In the genomic region with DNA sequence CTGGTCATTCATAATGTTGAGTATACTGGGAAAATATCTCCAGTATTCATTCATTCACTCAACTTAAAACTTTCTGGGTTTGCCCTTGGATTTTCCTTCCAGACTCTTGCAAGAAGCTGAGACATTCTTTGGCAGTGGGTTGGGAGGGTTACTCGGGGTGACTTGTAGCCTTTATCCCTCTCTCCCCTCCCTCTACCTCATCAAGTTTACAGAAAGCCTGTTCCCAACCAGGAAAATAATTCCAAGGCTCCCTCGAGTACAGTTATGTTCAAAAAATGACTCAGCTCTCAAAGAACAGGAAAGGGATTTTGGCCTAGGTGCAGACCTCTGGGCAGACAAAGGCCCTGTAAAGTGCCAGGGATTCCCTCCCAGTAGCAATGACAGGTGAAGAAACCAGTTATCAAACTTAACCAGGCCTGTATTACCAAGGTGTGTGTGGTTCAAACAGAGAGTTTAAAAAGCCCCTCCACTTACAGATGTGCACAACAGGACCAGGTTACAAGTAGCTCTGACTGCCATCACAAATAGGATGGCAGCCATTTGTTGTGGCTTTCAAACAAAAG, we compare ENCODE assay signal across 11 cellular contexts. TPM values are rescaled to one million over a fixed set of nuclear protein-coding genes. Genes with fewer than 3 reads are reported as not detected.
DNase-seq lines count a peak whose midpoint lies in the region; ATAC-seq, FAIRE-seq and TF ChIP-seq lines count a peak whose summit lies in the region.
"Had no signal": no experiment of that assay in that cellular context is flagged by ENCODE, and none has a peak within 500 bp of the region (broad histone marks: within the 10 kb centered on the region; RNA-seq: fewer than 3 reads in every experiment).

No MANE protein-coding gene starts in this region.

- no peak overlapping the region for H3K4me3 Mint-ChIP-seq in Caco-2 (ENCODE audit: unreplicated experiment)

- H3K9me2 ChIP-seq in PC-9 (ENCODE audit: insufficient read depth) = no peaks in the 10 kb centered on the region

- POLR2A ChIA-PET in PC-9 (lab: Charles Lee; ENCODE audit: unreplicated experiment) (no interaction called here), Caco-2 (lab: Charles Lee) (no interaction called here)

- H3K4me2 ChIP-seq in PC-9 = no peak overlapping the region

- peak in 3 of 4 donors; percentile 13 to 38 (median 27) for ATAC-seq in pancreas
- ATAC-seq in GM21576 (IDR thresholded peaks at IDR 0.05; ENCODE audit: unreplicated experiment) = no peak

- BruUV-seq in PC-9 (replicated peaks; lab: Mats Ljungman, UMichigan) = no TSS peak
- no TSS peak for BruUV-seq in Caco-2 (replicated peaks; lab: Mats Ljungman, UMichigan)

- peaks cover 46% of the 10 kb centered on the region for H4K20me1 ChIP-seq in PC-9 (ENCODE audit: insufficient read depth)

- H3K4me1 ChIP-seq in PC-9 (replicated peaks; ENCODE audit: insufficient read depth) (no peaks in the 10 kb centered on the region), pancreas (peaks cover 0 to 9% (median 0%) of the 10 kb centered on the region in 3 donors), Caco-2 (no peaks in the 10 kb centered on the region)

- peak; percentile 16 for DNase-seq in AG08396 (ENCODE audit: low spot score)
- DNase-seq in PC-9 = no peak
- DNase-seq in fibroblast of gingiva (ENCODE audit: low read depth) = peak; percentile 73
- no peak for DNase-seq in pancreas
- DNase-seq in Caco-2 = no peak
- no peak for DNase-seq in epidermal melanocyte (ENCODE audit: insufficient read length, low spot score)
- DNase-seq in GOT3 (lab: John Stamatoyannopoulos, UW) = no peak
- DNase-seq: NCI-H1092 treated with DMSO at 0.1 percent for 48 hours; NK-92 treated with Interleukin-12 subunit alpha and Interleukin-12 subunit beta, amount 100 ng/mL, for 24 hours had no signal

- H3K4me3 ChIP-seq in PC-9 (no peak overlapping the region), pancreas (no peak overlapping the region), Caco-2 (ENCODE audit: low read depth, low read length) (no peak overlapping the region)
- H3K4me3 ChIP-seq: skin epidermis had no signal

- FAIRE-seq in pancreas (lab: Jason Lieb, UNC) = no peak

- H3K4me1 Mint-ChIP-seq in Caco-2 (ENCODE audit: low read depth, unreplicated experiment) = peaks cover 6% of the 10 kb centered on the region

- CTCF ChIA-PET in PC-9 (lab: Charles Lee) (no interaction called here), Caco-2 (lab: Charles Lee) (no interaction called here)

- H3K36me3 Mint-ChIP-seq in Caco-2 (ENCODE audit: insufficient read depth, unreplicated experiment) = peaks cover 58% of the 10 kb centered on the region

- H3K9me3 ChIP-seq in PC-9 (ENCODE audit: insufficient read depth, low read depth) = no peaks in the 10 kb centered on the region; the same call in 1 of the 2 replicates
- no peaks in the 10 kb centered on the region for H3K9me3 ChIP-seq in pancreas
- no peaks in the 10 kb centered on the region for H3K9me3 ChIP-seq in Caco-2

- no peak overlapping the region for H3K27ac Mint-ChIP-seq in Caco-2 (ENCODE audit: unreplicated experiment)

- 0 out of 2 replicates have a peak overlapping the region, but pooled peaks have one; percentile 3 for H3K27ac ChIP-seq in PC-9
- H3K27ac ChIP-seq in pancreas = no peak overlapping the region

- peaks cover 6% of the 10 kb centered on the region for H3K9me3 Mint-ChIP-seq in Caco-2 (ENCODE audit: unreplicated experiment)

- H3F3A ChIP-seq in PC-9 (ENCODE audit: insufficient read depth, low read depth) = peaks cover 59% of the 10 kb centered on the region

- H3K27me3 ChIP-seq in PC-9 (ENCODE audit: insufficient read depth, low read depth) (no peaks in the 10 kb centered on the region), pancreas (no peaks in the 10 kb centered on the region), Caco-2 (replicated peaks; ENCODE audit: control insufficient read depth, insufficient read depth, low read length) (no peaks in the 10 kb centered on the region)

- no peaks in the 10 kb centered on the region for H3K27me3 Mint-ChIP-seq in Caco-2 (ENCODE audit: insufficient read depth, unreplicated experiment)

- H3K79me2 ChIP-seq in PC-9 (ENCODE audit: low read depth) = peaks cover 48% of the 10 kb centered on the region

- TF ChIP-seq CTCF in PC-9 (conservative IDR thresholded peaks at IDR 0.05) = no peak
- no peak for TF ChIP-seq CTCF in pancreas (IDR thresholded peaks at IDR 0.05)
- TF ChIP-seq CTCF in Caco-2 (IDR thresholded peaks at IDR 0.05; ENCODE audit: insufficient read depth in 1 of 2, low read depth in 1 of 2, low read length in 1 of 2, severe bottlenecking in 1 of 2, unreplicated experiment in 1 of 2) = no peak

- peaks cover 37% of the 10 kb centered on the region for H3K36me3 ChIP-seq in PC-9 (ENCODE audit: low read depth)
- peaks cover 0 to 7% (median 0%) of the 10 kb centered on the region in 3 donors for H3K36me3 ChIP-seq in pancreas
- peaks cover 3% of the 10 kb centered on the region; the same call in 1 of the 2 replicates for H3K36me3 ChIP-seq in Caco-2 (ENCODE audit: control insufficient read depth, insufficient read depth, low read length)

- no peak overlapping the region for H2AFZ ChIP-seq in PC-9

- intact Hi-C loops in PC-9 (cut with micrococcal nuclease; ENCODE audit: unreplicated experiment) (no loop called here), pancreas (cut with DNase I) (no loop called here), Caco-2 (cut with micrococcal nuclease; ENCODE audit: unreplicated experiment) (no loop called here)

- WGBS in pancreas, 2 donors = 38 to 41% methylated on average over 2 of the region's 2 CpGs

RNA-seq across cellular contexts. Expression of a gene that starts 22.2 kb away (rescaled TPM):
- total RNA-seq in PC-9 (2021) = 248 and 320 TPM in 2 replicates
- 100 to 1,000 TPM in 1 of 6 donors, 10 to 100 TPM in 5; 40.2 to 104 (median 67.3) TPM for total RNA-seq in pancreas
- polyA plus RNA-seq in pancreas = 10 to 100 TPM; 62.1 to 86.7 TPM
- total RNA-seq in Caco-2 (2022) = 220 and 228 TPM in 2 replicates

RNA-seq across cellular contexts. Expression of a gene that starts 41.7 kb away (rescaled TPM):
- total RNA-seq in PC-9 (2021) = 12.3 and 14.8 TPM in 2 replicates
- 10 to 100 TPM in 3 of 6 donors, 1 to 10 TPM in 3; 4.7 to 14.8 (median 9.3) TPM for total RNA-seq in pancreas
- polyA plus RNA-seq in pancreas = 10 to 100 TPM; 13.8 to 23.8 TPM
- 1.4 and 2.0 TPM in 2 replicates for total RNA-seq in Caco-2 (2022)

Comparison
In these comparisons a context has a peak if more than half of its experiments do, and no peak if none do; other contexts are left out.
1. DNase-seq: peak in AG08396 (single experiment) and fibroblast of gingiva (single experiment); none in PC-9 (0 of 2), pancreas (0 of 6), Caco-2 (0 of 2), epidermal melanocyte (single experiment) and GOT3 (single experiment).